ENCODE assay signal across 1 cellular context in genomic region chr15:27527490-27528067, GRCh38.
TF ChIP-seq lines count a peak whose summit lies in the region.

No MANE protein-coding gene starts in this region.

TF ChIP-seq in HepG2, 621 proteins besides CTCF, POLR2A, EP300 and RAD21:
- TF ChIP-seq ZNF280D (CRISPR knock-in tag; IDR thresholded peaks at IDR 0.05) (no peak), ZBTB7A (CRISPR knock-in tag; IDR thresholded peaks at IDR 0.05) (no peak), SMYD3 (CRISPR knock-in tag; IDR thresholded peaks at IDR 0.05) (no peak), ARID3A (IDR thresholded peaks at IDR 0.05; ENCODE audit: low read depth, low read length) (no peak), ZFYVE20 (CRISPR knock-in tag; IDR thresholded peaks at IDR 0.05; ENCODE audit: borderline replicate concordance, low read depth) (no peak), E2F2 (CRISPR knock-in tag; IDR thresholded peaks at IDR 0.05; ENCODE audit: borderline replicate concordance) (no peak)
